In genomic region chr21:45985471-45986315, GRCh38 we compare ENCODE assay signal across 1 cellular context.
TF ChIP-seq lines count a peak whose summit lies in the region.

No MANE protein-coding gene starts in this region.

TF ChIP-seq in GM23338, 12 proteins besides CTCF, POLR2A, EP300 and RAD21:
- no peak for TF ChIP-seq EZH2 (IDR thresholded peaks at IDR 0.05; ENCODE audit: low read depth, unreplicated experiment)
- TF ChIP-seq NANOG (IDR thresholded peaks at IDR 0.05; ENCODE audit: borderline replicate concordance): no peak
- no peak for TF ChIP-seq JUNB (IDR thresholded peaks at IDR 0.05; ENCODE audit: unreplicated experiment)
- TF ChIP-seq EZH2phosphoT487 (IDR thresholded peaks at IDR 0.05; ENCODE audit: unreplicated experiment): no peak
- TF ChIP-seq ETS1 (IDR thresholded peaks at IDR 0.05): no peak
- TF ChIP-seq REST (IDR thresholded peaks at IDR 0.05; ENCODE audit: unreplicated experiment): no peak
- TF ChIP-seq POLR2AphosphoS5 (IDR thresholded peaks at IDR 0.05; ENCODE audit: low read depth): no peak
